ENCODE assay signal across 1 cellular context in the genomic region with DNA sequence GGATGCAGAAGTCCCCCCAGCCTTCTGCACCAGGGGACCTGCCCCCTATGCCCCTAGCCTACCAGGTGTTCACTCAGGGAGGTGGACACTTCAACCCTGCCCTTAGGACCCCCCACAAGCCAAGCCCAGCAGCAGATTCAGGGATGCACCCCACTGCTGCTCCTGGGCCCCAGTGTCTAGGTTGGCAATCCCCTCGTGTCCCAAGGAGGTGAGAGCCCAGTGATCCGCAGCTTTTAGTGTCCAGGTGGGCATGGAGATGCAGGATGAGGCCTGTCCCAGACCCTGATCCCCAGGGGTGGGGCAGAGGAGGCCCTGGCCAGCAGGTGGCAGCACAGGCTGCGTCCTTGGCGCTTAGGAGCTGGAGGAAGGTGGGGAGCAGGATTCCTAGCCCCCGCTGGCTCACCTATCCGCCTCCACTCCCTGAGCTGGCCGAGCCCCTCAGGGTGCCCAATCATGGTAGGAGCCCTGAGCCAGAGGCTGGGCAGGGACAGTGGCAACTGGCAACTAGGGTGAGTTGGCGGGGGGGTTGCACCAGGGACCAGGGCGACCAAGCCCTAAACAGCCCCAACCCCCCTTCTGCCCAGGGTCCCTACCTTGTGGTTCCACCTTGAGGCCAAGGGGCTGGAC.
A peak's percentile ranks its signal among the peaks of the same experiment; 100 is the strongest.
TF ChIP-seq lines count a peak whose summit lies in the region.

No MANE protein-coding gene starts in this region.

TF ChIP-seq in K562, 482 proteins besides CTCF, POLR2A, EP300 and RAD21 (continued from another document):
- TF ChIP-seq ZNF717 (CRISPR knock-in tag; IDR thresholded peaks at IDR 0.05) (no peak), ARID2 (IDR thresholded peaks at IDR 0.05) (0 out of 2 replicates have a peak, but pooled peaks have one; percentile 40), MLX (CRISPR knock-in tag; conservative IDR thresholded peaks at IDR 0.05) (no peak)
